In the genomic region with DNA sequence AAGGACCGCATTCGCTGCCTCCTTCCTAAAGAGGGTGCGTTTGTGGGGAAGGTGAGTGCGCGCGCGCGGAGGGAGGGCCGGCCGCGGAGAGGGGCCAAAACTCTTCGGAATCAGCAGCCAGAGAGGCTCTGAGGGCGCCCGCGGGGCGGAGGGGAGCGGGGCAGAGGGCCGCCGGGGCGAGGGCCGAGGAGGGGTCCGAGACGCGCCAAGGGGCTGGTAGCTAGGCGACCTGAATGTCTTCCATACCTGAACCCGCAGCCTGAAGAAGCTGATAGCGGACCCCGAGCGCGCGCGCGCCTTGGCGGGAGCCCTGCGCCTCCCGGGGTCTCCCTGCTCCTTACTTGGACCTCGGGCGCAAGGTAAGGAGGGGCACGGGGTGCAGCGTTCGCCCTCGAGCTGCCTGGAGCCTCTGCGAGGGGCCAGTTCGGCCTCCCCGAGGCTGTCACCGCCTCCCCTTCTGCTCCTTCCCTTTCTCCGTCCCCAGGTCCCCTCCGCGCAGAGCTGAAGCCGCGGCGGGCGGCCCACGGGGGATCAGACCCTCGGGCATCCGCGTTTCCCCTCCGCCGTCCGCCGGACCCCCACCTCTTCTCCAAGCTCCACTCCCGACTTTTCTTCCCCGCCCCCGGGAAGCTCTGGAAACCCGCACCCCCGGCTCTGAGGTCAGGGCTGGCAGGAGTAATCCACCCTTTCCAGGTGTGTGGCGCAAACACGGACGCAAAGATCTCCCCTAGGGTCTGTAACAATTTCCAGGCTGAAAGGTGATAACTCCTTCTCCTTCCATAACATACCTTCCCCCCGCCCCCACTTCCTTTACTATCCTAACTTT, we compare ENCODE assay signal across 9 cellular contexts. TPM values are rescaled to one million over a fixed set of nuclear protein-coding genes. Genes with fewer than 3 reads are reported as not detected.
DNase-seq lines count a peak whose midpoint lies in the region; ATAC-seq, FAIRE-seq and TF ChIP-seq lines count a peak whose summit lies in the region.
"Had no signal": no experiment of that assay in that cellular context is flagged by ENCODE, and none has a peak within 500 bp of the region (broad histone marks: within the 10 kb centered on the region; RNA-seq: fewer than 3 reads in every experiment).

No MANE protein-coding gene starts in this region.

- no peak for DNase-seq in activated T-cell treated with anti-CD3 and anti-CD28 coated beads, Interleukin-2, amount 50 U/mL, for 4 hours
- no peak for DNase-seq in activated T-cell treated with anti-CD3 and anti-CD28 coated beads, Interleukin-2, amount 50 U/mL, for 48 hours
- no peak for DNase-seq in K562 (ENCODE audit: extremely low read depth in 1 of 4, low spot score in 3 of 4)
- DNase-seq in kidney epithelial cell (ENCODE audit: low read depth): no peak
- DNase-seq in thyroid gland: peak; percentile 69 to 71
- DNase-seq in NCI-H187 (lab: John Stamatoyannopoulos, UW): no peak
- no peak for DNase-seq in NCI-H446 treated with DMSO at 0.1 percent for 48 hours (lab: John Stamatoyannopoulos, UW)
- no peak for DNase-seq in OCI-M1 (lab: John Stamatoyannopoulos, UW)

- peaks cover 47% of the 10 kb centered on the region for H3K27me3 Mint-ChIP-seq in activated T-cell treated with anti-CD3 and anti-CD28 coated beads, Interleukin-2, amount 50 U/mL, for 4 hours (ENCODE audit: low read depth)

- peak overlapping the region; percentile 9 for H3K4me3 Mint-ChIP-seq in activated T-cell treated with anti-CD3 and anti-CD28 coated beads, Interleukin-2, amount 50 U/mL, for 4 hours

- in situ Hi-C loops in K562 (cut with MboI): no loop called here

- no peak overlapping the region; a peak in 1 of 4 replicates for H3K9ac ChIP-seq in K562 (ENCODE audit: insufficient read depth in 1 of 2, low read depth in 2 of 2, low read length in 2 of 2)

- POLR2A ChIA-PET in K562 (lab: Yijun Ruan, JAX): interaction anchor here (0.8 to 1.4 kb wide), 2 partner anchors 10 to 65 kb away, joined by 5 to 7 read pairs; no protein-coding TSS in a partner anchor

- 25% methylated on average over 34 of the region's 70 CpGs for WGBS in K562 (ENCODE audit: insufficient coverage, low coverage, missing lambda C conversion rate)
- 2 to 4% methylated on average over 40 to 53 of the region's 70 CpGs for WGBS in thyroid gland, 2 donors

- H3K9me1 ChIP-seq in K562 (ENCODE audit: control insufficient read depth, insufficient read depth, low read length): no peaks in the 10 kb centered on the region

- peaks cover 30 to 36% of the 10 kb centered on the region in 2 experiments for H3K27me3 ChIP-seq in K562 (ENCODE audit: control insufficient read depth in 2 of 2, insufficient read depth in 2 of 2, low read length in 2 of 2)
- H3K27me3 ChIP-seq in kidney epithelial cell (ENCODE audit: control insufficient read depth, insufficient read depth, low read length): peaks cover 10% of the 10 kb centered on the region
- no peaks in the 10 kb centered on the region for H3K27me3 ChIP-seq in thyroid gland

- no peak overlapping the region for H2AFZ ChIP-seq in K562 (ENCODE audit: low read depth, low read length)

- no peaks in the 10 kb centered on the region for H4K20me1 ChIP-seq in K562 (replicated peaks; ENCODE audit: control insufficient read depth, insufficient read depth, low read length)

- peaks cover 6% of the 10 kb centered on the region for H3K4me1 Mint-ChIP-seq in activated T-cell treated with anti-CD3 and anti-CD28 coated beads, Interleukin-2, amount 50 U/mL, for 4 hours (ENCODE audit: low read depth)

- no peaks in the 10 kb centered on the region for H3K36me3 Mint-ChIP-seq in activated T-cell treated with anti-CD3 and anti-CD28 coated beads, Interleukin-2, amount 50 U/mL, for 4 hours (ENCODE audit: insufficient read depth)

- H3K36me3 ChIP-seq in K562 (ENCODE audit: control insufficient read depth, insufficient read depth, low read length) (no peaks in the 10 kb centered on the region), kidney epithelial cell (ENCODE audit: control insufficient read depth, insufficient read depth, low read length) (no peaks in the 10 kb centered on the region), thyroid gland (no peaks in the 10 kb centered on the region)

- peak; percentile 25 to 37 for ATAC-seq in activated T-cell treated with anti-CD3 and anti-CD28 coated beads, Interleukin-2, amount 50 U/mL, for 4 hours
- peak; percentile 17; the same call in 1 of the 3 replicates for ATAC-seq in K562

- TF ChIP-seq RAD21 in K562 (CRISPR knock-in tag; conservative IDR thresholded peaks at IDR 0.05 in 1 of 2, IDR thresholded peaks at IDR 0.05 in 1 of 2): no peak

- CTCF ChIA-PET in K562 (lab: Yijun Ruan, JAX; ENCODE audit: low intra/inter-chr PET ratio): no interaction called here

- BruUV-seq in K562 (replicated peaks; lab: Mats Ljungman, UMichigan): no TSS peak

- no peak for TF ChIP-seq EP300 in K562 (IDR thresholded peaks at IDR 0.05; ENCODE audit: low read length)

- H3K4me3 ChIP-seq in K562 (no peak overlapping the region), kidney epithelial cell (ENCODE audit: low read depth, low read length) (peak overlapping the region; percentile 47), thyroid gland (replicated peaks in 1 of 3) (peak overlapping the region; percentile 24 to 53 (median 47))

- H3K4me1 ChIP-seq in K562 (replicated peaks in 1 of 2; ENCODE audit: control insufficient read depth in 2 of 2, insufficient read depth in 2 of 2, low read length in 2 of 2) (peaks cover 0 to 8% of the 10 kb centered on the region in 2 experiments; a peak in 2 of 5 replicates), thyroid gland (peaks cover 13 to 18% of the 10 kb centered on the region in 2 donors)

- TF ChIP-seq CTCF in K562 (IDR thresholded peaks at IDR 0.05 in 2 of 3, conservative IDR thresholded peaks at IDR 0.05 in 1 of 3; ENCODE audit: insufficient read depth in 2 of 3, low read depth in 1 of 3, low read length in 3 of 3) (no peak), kidney epithelial cell (IDR thresholded peaks at IDR 0.05; ENCODE audit: insufficient read depth, low read length, poor library complexity, severe bottlenecking) (no peak), thyroid gland (IDR thresholded peaks at IDR 0.05) (no peak)

- H3K4me2 ChIP-seq in K562 (ENCODE audit: insufficient read depth, low read length): no peak overlapping the region

- H3K79me2 ChIP-seq in K562 (ENCODE audit: control insufficient read depth, insufficient read depth, low read length): no peaks in the 10 kb centered on the region

- no peak for FAIRE-seq in K562 (lab: Jason Lieb, UNC)
- FAIRE-seq: endometrium had no signal

- H3K9me3 Mint-ChIP-seq in activated T-cell treated with anti-CD3 and anti-CD28 coated beads, Interleukin-2, amount 50 U/mL, for 4 hours: no peaks in the 10 kb centered on the region

- intact Hi-C loops in K562 (cut with micrococcal nuclease): no loop called here
- intact Hi-C loops in thyroid gland (cut with DNase I): no loop called here

- H3K9me3 ChIP-seq in K562 (replicated peaks; ENCODE audit: control insufficient read depth, insufficient read depth, low read depth, low read length): no peaks in the 10 kb centered on the region
- no peaks in the 10 kb centered on the region for H3K9me3 ChIP-seq in thyroid gland

- TF ChIP-seq POLR2A in K562 (conservative IDR thresholded peaks at IDR 0.05) (no peak), thyroid gland (IDR thresholded peaks at IDR 0.05) (peak in 1 of 2 donors; percentile 67)

- H3K27ac ChIP-seq in K562 (ENCODE audit: extremely low read depth, low read depth, low read length) (no peak overlapping the region), thyroid gland (peak overlapping the region; percentile 76 to 91 (median 88))

TF ChIP-seq in K562, 482 proteins besides CTCF, POLR2A, EP300 and RAD21 (continues in another document):
- TF ChIP-seq HLTF (IDR thresholded peaks at IDR 0.05) (no peak), NCOA4 (IDR thresholded peaks at IDR 0.05; ENCODE audit: partially characterized antibody) (no peak), POLR2G (IDR thresholded peaks at IDR 0.05; ENCODE audit: low read depth, low read length) (0 out of 2 replicates have a peak, but pooled peaks have one; percentile 24), KAT7 (CRISPR knock-in tag; IDR thresholded peaks at IDR 0.05; ENCODE audit: borderline replicate concordance) (no peak), CXXC5 (CRISPR knock-in tag; IDR thresholded peaks at IDR 0.05) (no peak)

RNA-seq across cellular contexts. Expression of gene DEK, which starts 13.1 kb away (rescaled TPM):
- total RNA-seq in activated T-cell treated with anti-CD3 and anti-CD28 coated beads, Interleukin-2, amount 50 U/mL, for 4 hours: 100 to 1,000 TPM; 124 to 154 (median 130) TPM
- 21.2 and 110 TPM in 2 replicates for total RNA-seq in K562 (2011; cell fraction: chromatin; rRNA removed; ENCODE audit: low replicate concordance)
- total RNA-seq in K562 (2011; cell fraction: nucleolus; rRNA removed): 20.5 and 22.8 TPM in 2 replicates
- 31.5 and 48.7 TPM in 2 replicates for total RNA-seq in K562 (2011; cell fraction: nucleoplasm; rRNA removed)
- total RNA-seq in K562 (2014; rRNA removed) (284 and 338 TPM in 2 replicates), K562 (2014; rRNA removed; fragmentation: Illumina TruSeq; extraction: Trizol) (239 and 276 TPM in 2 replicates), K562 (2015; rRNA removed; fragmentation: Illumina TruSeq; extraction: Trizol) (293 and 306 TPM in 2 replicates), K562 (2021) (171 and 181 TPM in 2 replicates), kidney epithelial cell (65.9 and 89.4 TPM in 2 replicates), thyroid gland (100 to 1,000 TPM; 165 to 211 (median 207) TPM)
- polyA plus RNA-seq in K562 (2011; rRNA removed) (104 and 155 TPM in 2 replicates), K562 (2014; fragmentation: Illumina TruSeq; extraction: Trizol) (205 and 279 TPM in 2 replicates), K562 (2014; fragmentation: Nextera tagmentation; extraction: Ambion mirVana) (10 to 100 TPM; 82.3 to 87.3 TPM), K562 (2014; rRNA removed) (160 and 184 TPM in 2 replicates)
- polyA plus RNA-seq in K562 (2011; cell fraction: cytosol; rRNA removed): 17.2 and 34.6 TPM in 2 replicates
- polyA plus RNA-seq in K562 (2011; cell fraction: nucleus; rRNA removed): 25.4 and 30.2 TPM in 2 replicates
- polyA plus RNA-seq in K562 (2012): 131 and 141 TPM in 2 replicates
- polyA minus RNA-seq in K562 (2011; rRNA and poly(A)+ RNA removed): 72.9 and 76.0 TPM in 2 replicates
- polyA minus RNA-seq in K562 (2011; cell fraction: cytosol; rRNA and poly(A)+ RNA removed): 70.9 and 74.1 TPM in 2 replicates
- polyA minus RNA-seq in K562 (2011; cell fraction: nucleus; rRNA and poly(A)+ RNA removed): 34.7 and 48.3 TPM in 2 replicates

Comparison
In these comparisons a context has a peak if more than half of its experiments do, and no peak if none do; other contexts are left out.
1. DNase-seq: peak in thyroid gland (2 of 2); none in activated T-cell treated with anti-CD3 and anti-CD28 coated beads, Interleukin-2, amount 50 U/mL, for 4 hours (single experiment), activated T-cell treated with anti-CD3 and anti-CD28 coated beads, Interleukin-2, amount 50 U/mL, for 48 hours (0 of 2), K562 (0 of 4), kidney epithelial cell (single experiment), NCI-H187 (0 of 2), NCI-H446 treated with DMSO at 0.1 percent for 48 hours (single experiment) and OCI-M1 (single experiment).